ENCODE assay signal across 1 cellular context in the genomic region with DNA sequence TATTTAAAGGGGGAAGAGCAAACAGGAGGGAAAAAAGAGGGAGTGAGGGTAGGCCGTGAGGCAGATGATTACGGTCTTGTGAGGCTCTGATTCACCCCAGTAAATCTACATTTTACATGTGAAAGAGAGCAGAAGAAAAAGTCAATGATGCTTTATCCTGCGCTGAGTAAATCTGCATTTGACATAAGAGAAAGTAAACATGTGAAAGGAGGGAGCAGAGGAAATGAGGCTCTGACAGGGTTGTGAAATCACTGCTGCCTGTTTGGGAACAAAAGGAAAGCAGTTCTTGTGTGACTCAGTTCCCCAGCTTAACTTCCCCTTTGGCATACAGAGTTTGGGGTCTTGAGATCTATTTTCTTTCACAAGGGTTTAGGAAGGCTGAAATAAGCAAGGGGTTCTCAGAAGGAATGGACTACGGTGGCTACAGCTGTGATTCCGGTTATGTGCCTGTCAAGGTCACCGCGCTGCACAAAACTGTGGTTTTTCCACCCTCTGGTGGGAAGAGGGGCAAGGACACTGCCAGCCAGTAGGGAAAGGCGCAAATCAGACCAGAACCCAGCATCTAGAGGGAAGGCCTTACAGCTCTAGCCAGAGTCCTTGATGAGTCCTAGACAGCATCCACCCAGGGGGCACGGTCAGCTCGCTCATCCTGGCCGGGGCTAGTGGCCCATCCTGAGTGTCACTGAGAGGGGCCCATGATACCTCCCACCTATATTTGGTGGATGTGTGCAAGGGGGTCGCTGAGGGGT.
TF ChIP-seq lines count a peak whose summit lies in the region.

No MANE protein-coding gene starts in this region.

TF ChIP-seq in A549, 52 proteins besides CTCF, POLR2A, EP300 and RAD21 (continued from another document):
- TF ChIP-seq MAFK (IDR thresholded peaks at IDR 0.05; ENCODE audit: partially characterized antibody), result no peak
- TF ChIP-seq CHD4 (IDR thresholded peaks at IDR 0.05; ENCODE audit: borderline replicate concordance), result no peak
- no peak for TF ChIP-seq TFCP2L1 (CRISPR knock-in tag; IDR thresholded peaks at IDR 0.05)
